Comparison of ENCODE assay signal across 24 cellular contexts in the genomic region with DNA sequence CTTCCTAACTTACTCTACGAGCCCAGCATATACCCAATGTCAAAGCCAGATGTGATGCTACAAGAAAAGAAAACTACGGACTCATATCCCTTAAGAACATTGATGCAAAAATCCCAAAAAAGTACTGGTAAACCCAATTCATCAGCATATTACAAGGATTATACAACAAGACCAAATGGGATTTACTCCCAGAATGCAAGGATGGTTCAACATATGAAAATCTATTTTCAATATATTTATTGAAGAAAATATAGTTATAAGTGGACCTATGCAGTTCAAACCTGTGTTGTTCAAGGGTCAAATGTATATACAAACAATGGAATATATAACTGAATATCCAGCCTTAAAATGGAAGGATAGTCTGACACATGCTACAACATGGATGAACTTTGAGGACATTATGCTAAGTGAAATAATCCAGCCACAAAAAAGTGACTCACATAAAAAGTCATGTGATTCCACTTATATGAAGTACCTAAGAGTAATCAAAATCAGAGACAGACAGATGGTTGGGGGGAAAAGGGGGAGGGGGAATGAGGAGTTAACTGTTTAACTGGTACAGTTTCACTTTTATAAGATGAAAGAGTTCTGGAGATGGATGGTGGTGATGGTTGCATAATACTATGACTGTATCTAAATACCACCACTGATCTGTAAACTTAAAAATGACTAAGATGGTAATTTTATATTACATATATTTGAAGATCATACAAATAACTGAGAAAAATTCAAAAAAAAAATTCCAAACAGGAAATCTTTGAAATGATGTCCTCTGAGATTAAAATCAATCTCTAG. TPM values are rescaled to one million over a fixed set of nuclear protein-coding genes. Genes with fewer than 3 reads are reported as not detected.
"Had no signal": no experiment of that assay in that cellular context is flagged by ENCODE, and none has a peak within 500 bp of the region (broad histone marks: within the 10 kb centered on the region; RNA-seq: fewer than 3 reads in every experiment).

No MANE protein-coding gene starts in this region.

- H3K4me2 ChIP-seq: neural progenitor cell had no signal

- DNase-seq: activated CD4-positive, alpha-beta memory T cell treated with anti-CD3 and anti-CD28 coated beads for 36 hours; activated CD4-positive, alpha-beta T cell treated with anti-CD3 and anti-CD28 coated beads for 4 hours; activated naive CD4-positive, alpha-beta T cell treated with Interleukin-2 at 50 U/mL for 16 hours; activated naive CD8-positive, alpha-beta T cell treated with anti-CD3 and anti-CD28 coated beads, Interleukin-2, amount 50 U/mL, for 24 hours; activated T-cell treated with anti-CD3 and anti-CD28 coated beads for 4 hours; aorta; cerebellar nuclear complex; cortex of kidney; heart right ventricle; left ventricle myocardium superior; mucosa of descending colon; naive thymus-derived CD4-positive, alpha-beta T cell; stimulated activated CD4-positive, alpha-beta T cell treated with anti-CD3 and anti-CD28 coated beads, Interleukin-12 subunit alpha, Interleukin-12 subunit beta, amount 100 ng/mL, for 4 hours; stimulated activated CD4-positive, alpha-beta T cell treated with anti-CD3 and anti-CD28 coated beads, Interleukin-1b, Interleukin-23, amount 100 ng/mL, for 48 hours; T-helper 17 cell; transverse colon had no signal

- H3K27me3 ChIP-seq: neural progenitor cell, transverse colon, vagina had no signal

- H3K36me3 ChIP-seq: gastroesophageal sphincter, heart right ventricle, neural progenitor cell, suprapubic skin, transverse colon, vagina had no signal

- H3K4me3 ChIP-seq: gastroesophageal sphincter, heart right ventricle, mucosa of descending colon, neural progenitor cell, suprapubic skin, transverse colon, vagina had no signal

- H2AFZ ChIP-seq: neural progenitor cell had no signal

- H3K4me1 ChIP-seq: gastroesophageal sphincter, heart right ventricle, neural progenitor cell, suprapubic skin, transverse colon, vagina had no signal

- ATAC-seq: activated naive CD8-positive, alpha-beta T cell treated with anti-CD3 and anti-CD28 coated beads, Interleukin-2, amount 50 U/mL, for 24 hours; activated T-helper 17 cell treated with anti-CD3 and anti-CD28 coated beads, Interleukin-2, amount 50 U/mL, for 72 hours; gastroesophageal sphincter; heart right ventricle; left ventricle myocardium superior; mucosa of descending colon; naive thymus-derived CD4-positive, alpha-beta T cell; T-helper 17 cell had no signal

- H3K27ac ChIP-seq: gastroesophageal sphincter, heart right ventricle, neural progenitor cell, suprapubic skin, transverse colon, vagina had no signal

- H3K9ac ChIP-seq: neural progenitor cell had no signal

RNA-seq across cellular contexts. Expression of gene KLF18, which starts 3.7 kb away (rescaled TPM):
- total RNA-seq: activated CD4-positive, alpha-beta memory T cell treated with anti-CD3 and anti-CD28 coated beads for 36 hours; activated T-helper 17 cell treated with anti-CD3 and anti-CD28 coated beads, Interleukin-2, amount 50 U/mL, for 72 hours; aorta; gastroesophageal sphincter; heart right ventricle; left ventricle myocardium superior; mucosa of descending colon; naive thymus-derived CD4-positive, alpha-beta T cell; osteoblast; progenitor cell of endocrine pancreas; suprapubic skin; T-helper 17 cell; transverse colon; vagina had no signal
- polyA plus RNA-seq: aorta; esophagus; heart right ventricle; naive thymus-derived CD4-positive, alpha-beta T cell had no signal

RNA-seq across cellular contexts. Expression of gene KLF17, which starts 26.5 kb away (rescaled TPM):
- total RNA-seq: activated CD4-positive, alpha-beta memory T cell treated with anti-CD3 and anti-CD28 coated beads for 36 hours; activated T-helper 17 cell treated with anti-CD3 and anti-CD28 coated beads, Interleukin-2, amount 50 U/mL, for 72 hours; left ventricle myocardium superior; naive thymus-derived CD4-positive, alpha-beta T cell; progenitor cell of endocrine pancreas; suprapubic skin; T-helper 17 cell; transverse colon had no signal
- polyA plus RNA-seq: naive thymus-derived CD4-positive, alpha-beta T cell had no signal
